Comparison of ENCODE assay signal across 16 cellular contexts in genomic region chr18:35116784-35117318, GRCh38.
DNase-seq lines count a peak whose midpoint lies in the region; ATAC-seq and TF ChIP-seq lines count a peak whose summit lies in the region.
"Had no signal": no experiment of that assay in that cellular context is flagged by ENCODE, and none has a peak within 500 bp of the region (broad histone marks: within the 10 kb centered on the region; RNA-seq: fewer than 3 reads in every experiment).

No MANE protein-coding gene starts in this region.

- H3K27me3 ChIP-seq in heart right ventricle (no peaks in the 10 kb centered on the region), dorsolateral prefrontal cortex (no peaks in the 10 kb centered on the region), vagina (no peaks in the 10 kb centered on the region), transverse colon (no peaks in the 10 kb centered on the region), WERI-Rb-1 (ENCODE audit: insufficient read depth, low read depth, severe bottlenecking) (no peaks in the 10 kb centered on the region)

- H3K4me1 ChIP-seq in heart right ventricle (peaks cover 10 to 61% (median 48%) of the 10 kb centered on the region in 9 donors), vagina (peaks cover 29% of the 10 kb centered on the region), transverse colon (peaks cover 9 to 18% (median 15%) of the 10 kb centered on the region in 4 donors)

- intact Hi-C loops in heart right ventricle (cut with DNase I): no loop called here
- intact Hi-C loops in Right ventricle myocardium inferior (cut with DNase I): no loop called here
- intact Hi-C loops in dorsolateral prefrontal cortex (cut with DNase I): no loop called here
- intact Hi-C loops in vagina (cut with DNase I): no loop called here
- intact Hi-C loops in transverse colon (cut with DNase I; ENCODE audit: low total_unique reads): no loop called here

- ATAC-seq in heart right ventricle: no peak
- no peak for ATAC-seq in Right ventricle myocardium inferior

- no peaks in the 10 kb centered on the region for H3K27me3 Mint-ChIP-seq in osteocyte (ENCODE audit: unreplicated experiment)
- H3K27me3 Mint-ChIP-seq: activated CD4-positive, alpha-beta memory T cell treated with anti-CD3 and anti-CD28 coated beads, Interleukin-2, amount 10 ng/mL, durations not matched to agents 7 days and 5 days; CD8-positive, alpha-beta memory T cell; IgD-negative memory B cell; memory B cell had no signal

- no peak for TF ChIP-seq CTCF in heart right ventricle (IDR thresholded peaks at IDR 0.05)
- TF ChIP-seq CTCF in dorsolateral prefrontal cortex (IDR thresholded peaks at IDR 0.05 in 54 of 56, conservative IDR thresholded peaks at IDR 0.05 in 2 of 56; ENCODE audit: low read depth in 1 of 56, partially characterized antibody in 56 of 56): no peak
- TF ChIP-seq CTCF in osteocyte (IDR thresholded peaks at IDR 0.05): no peak
- no peak for TF ChIP-seq CTCF in vagina (IDR thresholded peaks at IDR 0.05)
- TF ChIP-seq CTCF in transverse colon (IDR thresholded peaks at IDR 0.05): no peak
- no peak for TF ChIP-seq CTCF in WERI-Rb-1 (IDR thresholded peaks at IDR 0.05; ENCODE audit: low read depth, low read length)

- H3K4me1 Mint-ChIP-seq in osteocyte (ENCODE audit: unreplicated experiment): peaks cover 28% of the 10 kb centered on the region
- H3K4me1 Mint-ChIP-seq: activated CD4-positive, alpha-beta memory T cell treated with anti-CD3 and anti-CD28 coated beads, Interleukin-2, amount 10 ng/mL, durations not matched to agents 7 days and 5 days had no signal

- TF ChIP-seq POLR2A in vagina (IDR thresholded peaks at IDR 0.05) (no peak), transverse colon (IDR thresholded peaks at IDR 0.05) (no peak)

- WGBS in heart right ventricle, 2 donors: 94 to 97% methylated on average over 9 of the region's 9 CpGs
- WGBS in transverse colon (ENCODE audit: low coverage in 1 of 2), 2 donors: 95 to 98% methylated on average over 5 to 9 of the region's 9 CpGs

- in situ Hi-C loops in transverse colon (cut with MboI; ENCODE audit: low pct_ligation_motif_present in 1 of 4, low pct_unique_long_range_greater_than_20kb in 1 of 4, low sequenced_read_pairs in 3 of 4): no loop called here

- TF ChIP-seq EP300 in transverse colon (IDR thresholded peaks at IDR 0.05; ENCODE audit: low read depth): no peak

- H3K36me3 ChIP-seq in heart right ventricle: no peaks in the 10 kb centered on the region
- no peaks in the 10 kb centered on the region for H3K36me3 ChIP-seq in vagina
- H3K36me3 ChIP-seq in transverse colon: no peaks in the 10 kb centered on the region
- H3K36me3 ChIP-seq in WERI-Rb-1: no peaks in the 10 kb centered on the region

- H3K9me3 Mint-ChIP-seq in osteocyte (ENCODE audit: unreplicated experiment): no peaks in the 10 kb centered on the region
- H3K9me3 Mint-ChIP-seq: activated CD4-positive, alpha-beta memory T cell treated with anti-CD3 and anti-CD28 coated beads, Interleukin-2, amount 10 ng/mL, durations not matched to agents 7 days and 5 days; CD8-positive, alpha-beta memory T cell; IgD-negative memory B cell; memory B cell had no signal

- H3K27ac ChIP-seq in heart right ventricle (peak overlapping the region; percentile 20 to 89 (median 81)), dorsolateral prefrontal cortex (peak overlapping the region in 57 of 59 donors; percentile 74 to 99 (median 91)), vagina (peak overlapping the region; percentile 92), transverse colon (peak overlapping the region in 1 of 4 donors; percentile 79), WERI-Rb-1 (no peak overlapping the region)
- H3K27ac ChIP-seq: epithelial cell of prostate had no signal

- peaks cover 5% of the 10 kb centered on the region for H3K36me3 Mint-ChIP-seq in osteocyte (ENCODE audit: unreplicated experiment)

- H3K27ac Mint-ChIP-seq in osteocyte (ENCODE audit: unreplicated experiment): peak overlapping the region; percentile 90
- H3K27ac Mint-ChIP-seq: activated CD4-positive, alpha-beta memory T cell treated with anti-CD3 and anti-CD28 coated beads, Interleukin-2, amount 10 ng/mL, durations not matched to agents 7 days and 5 days; IgD-negative memory B cell; memory B cell had no signal

- no peak for DNase-seq in heart right ventricle
- no peak for DNase-seq in Right ventricle myocardium inferior (ENCODE audit: missing footprints)
- DNase-seq in dorsolateral prefrontal cortex: no peak
- DNase-seq in osteocyte (ENCODE audit: extremely low spot score, unreplicated experiment): no peak
- DNase-seq in vagina (ENCODE audit: extremely low spot score in 2 of 2): no peak
- DNase-seq in SK-N-DZ (ENCODE audit: low spot score): no peak
- DNase-seq in transverse colon: no peak
- DNase-seq in WERI-Rb-1: no peak
- DNase-seq: activated CD4-positive, alpha-beta memory T cell treated with anti-CD3 and anti-CD28 coated beads, Interleukin-2, amount 10 ng/mL, durations not matched to agents 7 days and 5 days; CD8-positive, alpha-beta memory T cell; cortex of kidney; NCI-H2107; stimulated activated CD4-positive, alpha-beta T cell treated with anti-CD3 and anti-CD28 coated beads, Interleukin-4, amount 100 ng/mL, for 1 hour had no signal

- H3K9me3 ChIP-seq in heart right ventricle (peaks cover 0 to 9% (median 0%) of the 10 kb centered on the region in 11 donors), vagina (no peaks in the 10 kb centered on the region), transverse colon (no peaks in the 10 kb centered on the region), WERI-Rb-1 (ENCODE audit: severe bottlenecking) (no peaks in the 10 kb centered on the region)

- H3K4me3 Mint-ChIP-seq in osteocyte (ENCODE audit: unreplicated experiment): no peak overlapping the region
- H3K4me3 Mint-ChIP-seq: activated CD4-positive, alpha-beta memory T cell treated with anti-CD3 and anti-CD28 coated beads, Interleukin-2, amount 10 ng/mL, durations not matched to agents 7 days and 5 days; memory B cell had no signal

- H3K4me3 ChIP-seq in heart right ventricle (no peak overlapping the region), dorsolateral prefrontal cortex (no peak overlapping the region), vagina (no peak overlapping the region), transverse colon (no peak overlapping the region), WERI-Rb-1 (ENCODE audit: low read depth, low read length) (no peak overlapping the region)
